In the genomic region with DNA sequence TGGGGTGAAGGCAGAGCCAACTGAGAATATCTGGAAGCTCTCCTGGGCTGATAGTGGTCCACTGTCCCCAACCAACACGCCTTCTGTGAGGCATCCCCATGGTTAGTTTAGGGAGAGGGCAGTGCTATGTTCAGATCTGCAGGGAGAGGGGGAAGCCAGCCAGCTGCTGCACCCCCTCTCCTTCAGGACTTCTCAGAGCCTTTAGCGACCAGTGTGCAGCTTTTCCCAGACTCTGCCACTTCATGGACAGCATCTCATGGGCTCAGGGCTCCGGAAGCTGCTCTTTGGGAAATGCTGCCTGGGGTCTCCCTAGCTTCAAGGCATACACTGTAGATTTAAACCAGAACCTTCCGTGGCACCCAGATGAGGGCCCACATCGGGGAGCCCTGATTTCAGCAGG, we compare ENCODE assay signal across 26 cellular contexts. TPM values are rescaled to one million over a fixed set of nuclear protein-coding genes. Genes with fewer than 3 reads are reported as not detected.
"Had no signal": no experiment of that assay in that cellular context is flagged by ENCODE, and none has a peak within 500 bp of the region (broad histone marks: within the 10 kb centered on the region; RNA-seq: fewer than 3 reads in every experiment).

No MANE protein-coding gene starts in this region.

- H3K27ac Mint-ChIP-seq: activated B cell treated with CpG ODN at 0.5 μM for 24 hours; activated T-cell treated with anti-CD3 and anti-CD28 coated beads, Interleukin-2, amount 50 U/mL, for 72 hours had no signal

- H3K9me3 ChIP-seq: pancreas, prostate gland, SK-N-SH, tibial nerve had no signal

- DNase-seq: activated B cell treated with CpG ODN at 0.5 μM for 24 hours; activated CD4-positive, alpha-beta memory T cell treated with anti-CD3 and anti-CD28 coated beads for 36 hours; activated effector memory CD4-positive, alpha-beta T cell treated with Interleukin-2 at 50 U/mL for 16 hours; activated naive CD4-positive, alpha-beta T cell treated with Interleukin-2 at 50 U/mL for 16 hours; activated T-cell treated with anti-CD3 and anti-CD28 coated beads, Interleukin-2, amount 50 U/mL, for 72 hours; amygdala; caudate nucleus; foreskin fibroblast; head of caudate nucleus; hippocampal formation; kidney; left colon; mammary epithelial cell; nucleus accumbens; pancreas; retina; SK-N-SH; stimulated activated CD4-positive, alpha-beta T cell treated with anti-CD3 and anti-CD28 coated beads, Interleukin-12 subunit alpha, Interleukin-12 subunit beta, amount 100 ng/mL, for 4 hours; stimulated activated CD4-positive, alpha-beta T cell treated with anti-CD3 and anti-CD28 coated beads, Interleukin-4, amount 100 ng/mL, for 1 hour had no signal

- H3K27ac ChIP-seq: pancreas, prostate gland, skin epidermis, tibial nerve had no signal

- H3K27me3 Mint-ChIP-seq: activated B cell treated with CpG ODN at 0.5 μM for 24 hours; activated CD4-positive, alpha-beta memory T cell treated with anti-CD3 and anti-CD28 coated beads for 36 hours had no signal

- ATAC-seq: activated T-cell treated with anti-CD3 and anti-CD28 coated beads, Interleukin-2, amount 50 U/mL, for 72 hours; esophagus mucosa; pancreas; sciatic nerve had no signal

- H3K9me3 Mint-ChIP-seq: activated B cell treated with CpG ODN at 0.5 μM for 24 hours; activated CD4-positive, alpha-beta memory T cell treated with anti-CD3 and anti-CD28 coated beads for 36 hours; activated T-cell treated with anti-CD3 and anti-CD28 coated beads, Interleukin-2, amount 50 U/mL, for 72 hours had no signal

- H3K4me3 Mint-ChIP-seq: activated B cell treated with CpG ODN at 0.5 μM for 24 hours; activated CD4-positive, alpha-beta memory T cell treated with anti-CD3 and anti-CD28 coated beads for 36 hours; activated T-cell treated with anti-CD3 and anti-CD28 coated beads, Interleukin-2, amount 50 U/mL, for 72 hours had no signal

- H3K4me2 ChIP-seq: SK-N-SH had no signal

- FAIRE-seq: kidney, pancreas had no signal

- H3K4me3 ChIP-seq: pancreas, prostate gland, skin epidermis, tibial nerve had no signal

- H3K4me1 ChIP-seq: pancreas, prostate gland, tibial nerve had no signal

- H3K27me3 ChIP-seq: pancreas, tibial nerve had no signal

- H3K9ac ChIP-seq: SK-N-SH had no signal

RNA-seq across cellular contexts. Expression of a gene that starts 45.7 kb away (rescaled TPM):
- total RNA-seq: esophagus mucosa, temporal lobe had no signal
- polyA plus RNA-seq: neural cell had no signal
